Comparison of ENCODE assay signal across 18 cellular contexts in the genomic region with DNA sequence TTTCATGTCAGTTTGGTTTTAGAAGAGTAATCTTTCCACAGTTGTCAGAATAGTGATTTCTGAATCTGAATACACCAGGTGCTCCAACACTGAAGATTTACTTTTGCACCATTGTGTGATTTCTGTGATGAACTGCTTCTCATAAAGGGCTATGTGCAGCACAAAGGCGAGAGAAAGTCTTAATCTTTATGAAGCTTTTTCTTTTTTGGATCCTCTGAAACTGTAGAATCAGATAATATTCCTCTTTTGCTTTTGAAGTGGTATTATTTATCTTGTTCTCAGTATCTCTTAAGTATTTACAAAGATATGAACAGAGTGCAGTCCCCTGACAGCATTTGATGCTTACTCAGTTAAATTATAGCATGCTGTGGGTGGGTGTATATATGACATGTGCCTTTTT.
DNase-seq lines count a peak whose midpoint lies in the region; ATAC-seq and TF ChIP-seq lines count a peak whose summit lies in the region.
"Had no signal": no experiment of that assay in that cellular context is flagged by ENCODE, and none has a peak within 500 bp of the region (broad histone marks: within the 10 kb centered on the region; RNA-seq: fewer than 3 reads in every experiment).

No MANE protein-coding gene starts in this region.

- no peak overlapping the region for H3K4ac ChIP-seq in IMR-90 (ENCODE audit: low read depth, low read length)

- H3K9me3 ChIP-seq in IMR-90 (ENCODE audit: control insufficient read depth, insufficient read depth, low read length), result no peaks in the 10 kb centered on the region

- no CpG with 5 or more reads among the region's 1 CpG for WGBS in IMR-90 (ENCODE audit: extremely low coverage in 2 of 2, insufficient read length in 1 of 2), 2 experiments

- H3K9me3 Mint-ChIP-seq in brain (peaks cover 0 to 6% (median 3%) of the 10 kb centered on the region in 5 experiments), mesothelial cell of epicardium (peaks cover 5% of the 10 kb centered on the region)

- 0 out of 2 replicates have a peak, but pooled peaks cover 3% of the 10 kb centered on the region for H3K9me1 ChIP-seq in IMR-90 (ENCODE audit: insufficient read depth, low read length)

- peaks cover 44% of the 10 kb centered on the region for H3K4me1 Mint-ChIP-seq in brain
- H3K4me1 Mint-ChIP-seq in mesothelial cell of epicardium, result peaks cover 42% of the 10 kb centered on the region
- H3K4me1 Mint-ChIP-seq: B cell had no signal

- H3K79me1 ChIP-seq in IMR-90 (ENCODE audit: low read depth in 1 of 2, low read length in 2 of 2), result peaks cover 24 to 35% of the 10 kb centered on the region in 2 experiments

- H3K4me2 ChIP-seq in IMR-90 (ENCODE audit: low read depth, low read length), result no peak overlapping the region

- no peak for TF ChIP-seq RAD21 in IMR-90 (IDR thresholded peaks at IDR 0.05; ENCODE audit: low read length)

- peak overlapping the region in 4 of 5 experiments; percentile 11 to 71 (median 64) for H3K4me3 Mint-ChIP-seq in brain
- no peak overlapping the region for H3K4me3 Mint-ChIP-seq in mesothelial cell of epicardium
- H3K4me3 Mint-ChIP-seq: B cell, CD14-positive monocyte had no signal

- H3K27me3 Mint-ChIP-seq in brain, result no peaks in the 10 kb centered on the region
- peaks cover 8% of the 10 kb centered on the region for H3K27me3 Mint-ChIP-seq in mesothelial cell of epicardium (ENCODE audit: low read depth)
- H3K27me3 Mint-ChIP-seq: B cell had no signal

- H3K27ac ChIP-seq in IMR-90 (ENCODE audit: insufficient read depth, low read length), result no peak overlapping the region

- dilution Hi-C loops in IMR-90 (cut with HindIII; ENCODE audit: low sequenced_read_pairs, unreplicated experiment), result no loop called here

- in situ Hi-C loops in IMR-90 (cut with MboI; ENCODE audit: low sequenced_read_pairs), result no loop called here

- no peak overlapping the region for H4K5ac ChIP-seq in IMR-90 (ENCODE audit: low read depth, low read length)

- H4K91ac ChIP-seq in IMR-90 (ENCODE audit: insufficient read depth, low read depth, low read length), result no peak overlapping the region

- H2BK120ac ChIP-seq in IMR-90 (ENCODE audit: low read depth, low read length), result no peak overlapping the region

- H3K36me3 Mint-ChIP-seq in brain (peaks cover 32% of the 10 kb centered on the region), mesothelial cell of epicardium (no peaks in the 10 kb centered on the region)

- no peak overlapping the region for H3K9ac ChIP-seq in IMR-90 (ENCODE audit: low read depth, low read length)

- no peak for TF ChIP-seq POLR2A in IMR-90 (IDR thresholded peaks at IDR 0.05; ENCODE audit: low read depth, low read length)

- CTCF ChIA-PET in IMR-90 (lab: Yijun Ruan, JAX), result interaction anchor here (0.6 kb wide), 1 partner anchor 61 kb away, joined by 3 read pairs; no protein-coding TSS in a partner anchor

- H4K8ac ChIP-seq in IMR-90 (ENCODE audit: low read depth in 2 of 2, low read length in 2 of 2), result no peak overlapping the region

- ATAC-seq in IMR-90 (ENCODE audit: low read depth) (peak; percentile 43; the same call in 1 of the 2 replicates), HG02623 (IDR thresholded peaks at IDR 0.05; ENCODE audit: unreplicated experiment) (no peak)
- ATAC-seq: Right ventricle myocardium inferior had no signal

- no peak overlapping the region for H2BK5ac ChIP-seq in IMR-90 (ENCODE audit: low read depth, low read length, poor library complexity, severe bottlenecking)

- H3K4me3 ChIP-seq in IMR-90 (ENCODE audit: insufficient read depth, low read depth, low read length), result no peak overlapping the region

- no peak overlapping the region for H2BK15ac ChIP-seq in IMR-90 (ENCODE audit: low read depth, low read length)

- H2AFZ ChIP-seq in IMR-90 (replicated peaks; ENCODE audit: low read length, poor library complexity), result no peak overlapping the region

- H3K4me1 ChIP-seq in IMR-90 (ENCODE audit: control insufficient read depth, insufficient read depth, low read length), result peaks cover 11% of the 10 kb centered on the region

- no peak overlapping the region for H2AK9ac ChIP-seq in IMR-90 (replicated peaks; ENCODE audit: low read depth, low read length, poor library complexity)

- no peak overlapping the region for H3K56ac ChIP-seq in IMR-90 (ENCODE audit: extremely low read depth, insufficient read depth, low read length)

- H3K18ac ChIP-seq in IMR-90 (ENCODE audit: low read depth, low read length), result no peak overlapping the region

- intact Hi-C loops in IMR-90 (cut with micrococcal nuclease), result no loop called here

- H3K23ac ChIP-seq in IMR-90 (ENCODE audit: low read depth, low read length), result no peak overlapping the region

- H3K27ac Mint-ChIP-seq in brain (peak overlapping the region in 3 of 5 experiments; percentile 27 to 83 (median 35)), mesothelial cell of epicardium (peak overlapping the region; percentile 72)
- H3K27ac Mint-ChIP-seq: B cell, CD14-positive monocyte had no signal

- DNase-seq in IMR-90 (no peak), mesothelial cell of epicardium (ENCODE audit: low spot score in 2 of 2, unreplicated experiment in 2 of 2) (no peak), superior temporal gyrus (ENCODE audit: extremely low spot score) (peak; percentile 42), amygdala (lab: John Stamatoyannopoulos, UW) (no peak), middle frontal gyrus (ENCODE audit: extremely low spot score, low spot score) (no peak)
- DNase-seq: GDM1, Kasumi-1, NCI-H1048, NCI-H1436 treated with DMSO at 0.1 percent for 48 hours, NCI-H2029 treated with DMSO at 0.1 percent for 48 hours, NCI-H2171 treated with DMSO at 0.1 percent for 48 hours, NCI-H524 treated with DMSO at 0.1 percent for 48 hours, NCI-H82 had no signal

- POLR2A ChIA-PET in IMR-90 (lab: Charles Lee; ENCODE audit: unreplicated experiment), result no interaction called here

- H3K14ac ChIP-seq in IMR-90 (replicated peaks; ENCODE audit: low read depth, low read length), result no peak overlapping the region

- H4K20me1 ChIP-seq in IMR-90 (ENCODE audit: insufficient read depth, low read length), result peaks cover 7% of the 10 kb centered on the region; the same call in 1 of the 2 replicates

- no peak overlapping the region for H2AK5ac ChIP-seq in IMR-90 (ENCODE audit: low read depth, low read length)

- no TSS peak for BruUV-seq in IMR-90 (replicated peaks; lab: Mats Ljungman, UMichigan)

- TF ChIP-seq CTCF in IMR-90 (conservative IDR thresholded peaks at IDR 0.05; ENCODE audit: low read depth, low read length), result no peak
- TF ChIP-seq CTCF in brain (conservative IDR thresholded peaks at IDR 0.05), result no peak
- TF ChIP-seq CTCF in mesothelial cell of epicardium (IDR thresholded peaks at IDR 0.05; ENCODE audit: unreplicated experiment), result no peak

- no peaks in the 10 kb centered on the region for H3K27me3 ChIP-seq in IMR-90 (ENCODE audit: control insufficient read depth, insufficient read depth, low read length)

- H2BK20ac ChIP-seq in IMR-90 (ENCODE audit: low read depth, low read length), result no peak overlapping the region

- peaks cover 3% of the 10 kb centered on the region; the same call in 1 of the 2 replicates for H3K36me3 ChIP-seq in IMR-90 (ENCODE audit: control insufficient read depth, insufficient read depth, low read length)

TF ChIP-seq in IMR-90, 13 proteins besides CTCF, POLR2A, EP300 and RAD21:
- TF ChIP-seq CEBPB (IDR thresholded peaks at IDR 0.05; ENCODE audit: low read depth, low read length) (no peak), MAZ (IDR thresholded peaks at IDR 0.05; ENCODE audit: borderline replicate concordance, low read depth, low read length) (no peak), RCOR1 (IDR thresholded peaks at IDR 0.05; ENCODE audit: insufficient replicate concordance, low read length) (no peak), NFE2L2 (IDR thresholded peaks at IDR 0.05; ENCODE audit: low read depth, low read length) (no peak), CHD1 (IDR thresholded peaks at IDR 0.05; ENCODE audit: low read depth, low read length) (no peak), MAFK (IDR thresholded peaks at IDR 0.05; ENCODE audit: low read depth, low read length) (no peak), RFX5 (IDR thresholded peaks at IDR 0.05; ENCODE audit: low read depth, low read length) (no peak), SMC3 (IDR thresholded peaks at IDR 0.05; ENCODE audit: low read depth, low read length) (no peak)
- TF ChIP-seq, protein P1, sequence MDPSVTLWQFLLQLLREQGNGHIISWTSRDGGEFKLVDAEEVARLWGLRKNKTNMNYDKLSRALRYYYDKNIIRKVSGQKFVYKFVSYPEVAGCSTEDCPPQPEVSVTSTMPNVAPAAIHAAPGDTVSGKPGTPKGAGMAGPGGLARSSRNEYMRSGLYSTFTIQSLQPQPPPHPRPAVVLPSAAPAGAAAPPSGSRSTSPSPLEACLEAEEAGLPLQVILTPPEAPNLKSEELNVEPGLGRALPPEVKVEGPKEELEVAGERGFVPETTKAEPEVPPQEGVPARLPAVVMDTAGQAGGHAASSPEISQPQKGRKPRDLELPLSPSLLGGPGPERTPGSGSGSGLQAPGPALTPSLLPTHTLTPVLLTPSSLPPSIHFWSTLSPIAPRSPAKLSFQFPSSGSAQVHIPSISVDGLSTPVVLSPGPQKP (IDR thresholded peaks at IDR 0.05; ENCODE audit: borderline replicate concordance, low read depth, low read length), result no peak
TF ChIP-seq in IMR-90: peak in this region for 0.
